Comparison of ENCODE assay signal across 27 cellular contexts in the genomic region with DNA sequence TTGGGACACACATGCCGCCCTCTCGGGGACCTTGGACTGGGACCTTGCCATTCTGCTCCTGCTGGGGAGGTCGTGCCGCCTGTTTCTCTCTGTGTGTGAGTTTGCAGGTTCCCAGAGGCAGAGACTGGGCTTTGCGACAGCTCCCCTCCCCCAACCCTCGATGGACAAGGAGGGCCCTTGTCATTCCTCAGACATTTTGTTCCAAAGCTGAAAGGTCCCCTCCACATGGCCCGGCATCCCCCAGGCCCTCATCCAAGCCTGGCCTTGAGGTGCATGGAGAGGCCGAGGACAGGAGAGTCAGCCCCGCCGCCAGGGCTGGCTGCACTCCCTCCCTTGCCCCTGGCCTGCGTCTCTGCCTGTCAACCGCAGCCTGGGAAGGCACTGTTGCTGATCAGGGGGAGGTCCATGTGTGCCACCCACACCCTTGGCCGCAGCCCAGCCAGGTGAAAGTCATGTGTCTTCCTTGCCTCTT. TPM values are rescaled to one million over a fixed set of nuclear protein-coding genes. Genes with fewer than 3 reads are reported as not detected.
DNase-seq lines count a peak whose midpoint lies in the region; TF ChIP-seq lines count a peak whose summit lies in the region.
"Had no signal": no experiment of that assay in that cellular context is flagged by ENCODE, and none has a peak within 500 bp of the region (broad histone marks: within the 10 kb centered on the region; RNA-seq: fewer than 3 reads in every experiment).

No MANE protein-coding gene starts in this region.

- peak overlapping the region; percentile 89 for H3K27ac ChIP-seq in A673 (ENCODE audit: low read depth, low read length, poor library complexity, severe bottlenecking)
- H3K27ac ChIP-seq in adrenal gland = peak overlapping the region; percentile 12 to 70 (median 58)
- H3K27ac ChIP-seq in left ventricle myocardium inferior (replicated peaks) = peak overlapping the region; percentile 6
- H3K27ac ChIP-seq: A549, right lobe of liver, SJSA1 had no signal

- H3K4me3 ChIP-seq in A673 (ENCODE audit: low read depth, low read length, poor library complexity, severe bottlenecking) (no peak overlapping the region), adrenal gland (no peak overlapping the region), left ventricle myocardium inferior (no peak overlapping the region)
- H3K4me3 ChIP-seq: A549; BLaER1 treated with 17β-estradiol and CSF1 and Interleukin-3, amounts not matched to agents 10 nM and 100 nM; GM23338; right lobe of liver; SJSA1 had no signal

- POLR2A ChIA-PET in A673 (lab: Charles Lee; ENCODE audit: low non-redundant PET) = interaction anchor here (0.6 kb wide), 1 partner anchor 232 kb away, joined by 9 read pairs; no protein-coding TSS in a partner anchor

- no peaks in the 10 kb centered on the region for H3K27me3 ChIP-seq in A673 (replicated peaks; ENCODE audit: insufficient read depth, low read depth, low read length, poor library complexity)
- no peaks in the 10 kb centered on the region for H3K27me3 ChIP-seq in adrenal gland
- no peaks in the 10 kb centered on the region for H3K27me3 ChIP-seq in left ventricle myocardium inferior (ENCODE audit: low read depth)
- H3K27me3 ChIP-seq: BLaER1 treated with 17β-estradiol and CSF1 and Interleukin-3, amounts not matched to agents 10 nM and 100 nM; right lobe of liver; SJSA1 had no signal

- no peak for TF ChIP-seq POLR2A in adrenal gland (IDR thresholded peaks at IDR 0.05)

- 31 to 33% (median 32%) methylated on average over 2 to 13 of the region's 13 CpGs; no CpG with 5 or more reads in 1 of the 4 donors for WGBS in adrenal gland, 4 donors

- H3K36me3 ChIP-seq in A673 (ENCODE audit: insufficient read depth, low read length, poor library complexity, severe bottlenecking) (peaks cover 97% of the 10 kb centered on the region), adrenal gland (replicated peaks in 1 of 2) (peaks cover 0 to 70% of the 10 kb centered on the region in 2 donors), left ventricle myocardium inferior (peaks cover 15% of the 10 kb centered on the region)
- H3K36me3 ChIP-seq: SJSA1 had no signal

- intact Hi-C loops in A673 (cut with micrococcal nuclease; ENCODE audit: unreplicated experiment) (no loop called here), adrenal gland (cut with DNase I) (no loop called here), left ventricle myocardium inferior (cut with micrococcal nuclease) (no loop called here), posterior cingulate gyrus (cut with DNase I) (loop anchor here (5.0 kb wide), 1 partner anchor 51 kb away; no protein-coding TSS in a partner anchor)

- CTCF ChIA-PET in A673 (lab: Charles Lee) = interaction anchor here (0.6 to 0.8 kb wide), 4 partner anchors 7 to 210 kb away, joined by 4 to 8 read pairs (median 4); no protein-coding TSS in a partner anchor

- no peak for TF ChIP-seq CTCF in A673 (conservative IDR thresholded peaks at IDR 0.05; ENCODE audit: low read depth, low read length)
- no peak for TF ChIP-seq CTCF in adrenal gland (IDR thresholded peaks at IDR 0.05)
- TF ChIP-seq CTCF in left ventricle myocardium inferior (IDR thresholded peaks at IDR 0.05; ENCODE audit: borderline replicate concordance) = no peak

- no peaks in the 10 kb centered on the region for H3K9me3 ChIP-seq in A673 (ENCODE audit: low read depth, low read length, poor library complexity, severe bottlenecking)
- no peaks in the 10 kb centered on the region for H3K9me3 ChIP-seq in adrenal gland (replicated peaks in 1 of 3)
- H3K9me3 ChIP-seq in left ventricle myocardium inferior (replicated peaks) = no peaks in the 10 kb centered on the region
- H3K9me3 ChIP-seq: A549; BLaER1 treated with 17β-estradiol and CSF1 and Interleukin-3, amounts not matched to agents 10 nM and 100 nM; Caco-2; right lobe of liver; SJSA1 had no signal

- DNase-seq in A673 (ENCODE audit: low spot score) (no peak), adrenal gland (peak in 4 of 7 donors; percentile 59 to 85 (median 72)), left ventricle myocardium inferior (no peak), posterior cingulate gyrus (peak in 8 of 10 donors; percentile 36 to 89 (median 61)), NCI-H774 (lab: John Stamatoyannopoulos, UW) (no peak), inferior parietal cortex (ENCODE audit: extremely low spot score) (no peak), SHP77 treated with DMSO at 0.1 percent for 48 hours (lab: John Stamatoyannopoulos, UW) (no peak)
- DNase-seq in activated naive CD4-positive, alpha-beta T cell (lab: John Stamatoyannopoulos, UW) = no peak
- DNase-seq: activated CD4-positive, alpha-beta T cell treated with anti-CD3 and anti-CD28 coated beads for 1 hour; activated CD8-positive, alpha-beta memory T cell treated with anti-CD3 and anti-CD28 coated beads for 24 hours; activated T-cell treated with anti-CD3 and anti-CD28 coated beads, Interleukin-2, amount 50 U/mL, for 24 hours; Caco-2; DMS79; KG1; left colon; naive thymus-derived CD4-positive, alpha-beta T cell; NCI-H146; NCI-H510A treated with DMSO at 0.1 percent for 48 hours; NK-92 treated with Interleukin-12 subunit alpha and Interleukin-12 subunit beta, amount 100 ng/mL, for 24 hours; right lobe of liver; stimulated activated CD4-positive, alpha-beta T cell treated with anti-CD3 and anti-CD28 coated beads, Interleukin-15, amount 100 ng/mL, for 24 hours; stimulated activated naive CD8-positive, alpha-beta T cell treated with anti-CD3 and anti-CD28 coated beads, Interleukin-15, amount 100 ng/mL, for 72 hours had no signal

- BruUV-seq in A673 (replicated peaks; lab: Mats Ljungman, UMichigan) = no TSS peak

- H3K4me1 ChIP-seq in A673 (ENCODE audit: insufficient read depth, low read length, poor library complexity, severe bottlenecking) = peaks cover 36% of the 10 kb centered on the region
- H3K4me1 ChIP-seq in adrenal gland (replicated peaks in 1 of 2) = peaks cover 11 to 49% of the 10 kb centered on the region in 2 donors
- peaks cover 34% of the 10 kb centered on the region for H3K4me1 ChIP-seq in left ventricle myocardium inferior
- H3K4me1 ChIP-seq: A549, Caco-2, right lobe of liver, SJSA1 had no signal

RNA-seq across cellular contexts. Expression of a gene that starts 25.6 kb away (rescaled TPM):
- total RNA-seq in A673 (2021) (1,097 and 1,272 TPM in 2 replicates), adrenal gland (1,000 to 10,000 TPM in 2 of 8 donors, 100 to 1,000 TPM in 6; 302 to 1,301 (median 562) TPM), left ventricle myocardium inferior (25.7 TPM)
- polyA plus RNA-seq in adrenal gland = 1,000 to 10,000 TPM in 1 of 3 donors, 100 to 1,000 TPM in 2; 134 to 1,327 (median 153) TPM
- total RNA-seq: HT-29 had no signal

RNA-seq across cellular contexts. Expression of a gene that starts 36.9 kb away (rescaled TPM):
- total RNA-seq in A673 (2021) = 442 and 490 TPM in 2 replicates
- 100 to 1,000 TPM in 5 of 8 donors, 10 to 100 TPM in 3; 60.3 to 361 (median 102) TPM for total RNA-seq in adrenal gland
- polyA plus RNA-seq in adrenal gland = 100 to 1,000 TPM in 1 of 3 donors, 10 to 100 TPM in 2; 28.3 to 410 (median 32.1) TPM
- total RNA-seq in left ventricle myocardium inferior = 24.1 TPM

RNA-seq across cellular contexts. Expression of a gene that starts 37.6 kb away (rescaled TPM):
- 23.3 and 28.1 TPM in 2 replicates for total RNA-seq in A673 (2021)
- 100 to 1,000 TPM in 6 of 8 donors, 10 to 100 TPM in 2; 74.5 to 145 (median 112) TPM for total RNA-seq in adrenal gland
- polyA plus RNA-seq in adrenal gland = 100 to 1,000 TPM in 2 of 3 donors, 10 to 100 TPM in 1; 98.2 to 175 (median 103) TPM
- 65.5 TPM for total RNA-seq in left ventricle myocardium inferior

Comparison
In these comparisons a context has a peak if more than half of its experiments do, and no peak if none do; other contexts are left out.
1. DNase-seq: peak in adrenal gland (4 of 7) and posterior cingulate gyrus (8 of 10); none in A673 (single experiment), left ventricle myocardium inferior (single experiment), activated naive CD4-positive, alpha-beta T cell (0 of 4), NCI-H774 (single experiment), inferior parietal cortex (single experiment) and SHP77 treated with DMSO at 0.1 percent for 48 hours (single experiment).
2. H3K27ac ChIP-seq: peak in every context shown above with its lines; median percentile 89 in A673; 58 in adrenal gland; 6 in left ventricle myocardium inferior.
3. RNA of a gene that starts 25.6 kb away (total RNA-seq): 1,097 to 1,272 TPM in A673 and 302 to 1,301 TPM in adrenal gland; 25.7 TPM in left ventricle myocardium inferior (single experiment); every median in the first group is over 10 times any median in the second.